In genomic region chr5:157362982-157363381, GRCh38 we compare ENCODE assay signal across 20 cellular contexts.
DNase-seq lines count a peak whose midpoint lies in the region; ATAC-seq lines count a peak whose summit lies in the region.
"Had no signal": no experiment of that assay in that cellular context is flagged by ENCODE, and none has a peak within 500 bp of the region (broad histone marks: within the 10 kb centered on the region; RNA-seq: fewer than 3 reads in every experiment).

No MANE protein-coding gene starts in this region.

- no peak for DNase-seq in stimulated activated naive CD8-positive, alpha-beta T cell treated with anti-CD3 and anti-CD28 coated beads, Interleukin-15, amount 100 ng/mL, for 72 hours
- no peak for DNase-seq in activated T-helper 2 cell treated with anti-CD3 and anti-CD28 coated beads, Interferon-gamma antibody, Interleukin-2, Interleukin-4, amounts not matched to agents 10 μg/mL and 5 μg/mL and 100 μg/mL, durations not matched to agents 14 hours and 24 hours and 36 hours (ENCODE audit: low spot score)
- DNase-seq in memory B cell (ENCODE audit: low spot score in 2 of 2) (no peak), inferior parietal cortex (ENCODE audit: extremely low spot score) (no peak)
- no peak for DNase-seq in NK-92 treated with Interleukin-12 subunit alpha and Interleukin-12 subunit beta, amount 100 ng/mL, for 24 hours (lab: John Stamatoyannopoulos, UW)
- DNase-seq: activated CD4-positive, alpha-beta T cell treated with anti-CD3 and anti-CD28 coated beads for 4 hours; activated T-cell treated with anti-CD3 and anti-CD28 coated beads for 4 hours; DMS53; foreskin fibroblast; GM23248; hypothalamus; kidney; NCI-H1436 treated with DMSO at 0.1 percent for 48 hours; OCI-M1; SHP77; stimulated activated CD4-positive, alpha-beta T cell treated with anti-CD3 and anti-CD28 coated beads, Interleukin-15, amount 100 ng/mL, for 24 hours; SW 1271 had no signal

- H3K4me1 Mint-ChIP-seq in stimulated activated naive CD8-positive, alpha-beta T cell treated with anti-CD3 and anti-CD28 coated beads, Interleukin-15, Interleukin-2, amounts not matched to agents 100 ng/mL and 50 ng/mL, for 24 hours (ENCODE audit: low read depth), result peaks cover 8% of the 10 kb centered on the region
- peaks cover 11% of the 10 kb centered on the region for H3K4me1 Mint-ChIP-seq in stimulated activated naive CD8-positive, alpha-beta T cell treated with anti-CD3 and anti-CD28 coated beads, Interleukin-15, amount 100 ng/mL, for 72 hours
- no peaks in the 10 kb centered on the region for H3K4me1 Mint-ChIP-seq in activated T-helper 2 cell treated with anti-CD3 and anti-CD28 coated beads, Interferon-gamma antibody, Interleukin-2, Interleukin-4, amounts not matched to agents 10 μg/mL and 5 μg/mL and 100 μg/mL, durations not matched to agents 14 hours and 24 hours and 36 hours (ENCODE audit: low read depth)
- H3K4me1 Mint-ChIP-seq in memory B cell, result peaks cover 2% of the 10 kb centered on the region

- intact Hi-C loops in activated T-helper 2 cell treated with anti-CD3 and anti-CD28 coated beads, Interferon-gamma antibody, Interleukin-2, Interleukin-4, amounts not matched to agents 10 μg/mL and 5 μg/mL and 100 μg/mL, durations not matched to agents 14 hours and 24 hours and 36 hours (cut with micrococcal nuclease), result no loop called here

- ATAC-seq in stimulated activated naive CD8-positive, alpha-beta T cell treated with anti-CD3 and anti-CD28 coated beads, Interleukin-15, amount 100 ng/mL, for 72 hours, result no peak
- ATAC-seq in memory B cell (ENCODE audit: low read depth) (no peak), HG03097 (IDR thresholded peaks at IDR 0.05; ENCODE audit: low FRiP score, unreplicated experiment) (no peak)
- ATAC-seq: GM12878 had no signal

- H3K27ac Mint-ChIP-seq in stimulated activated naive CD8-positive, alpha-beta T cell treated with anti-CD3 and anti-CD28 coated beads, Interleukin-15, Interleukin-2, amounts not matched to agents 100 ng/mL and 50 ng/mL, for 24 hours, result peak overlapping the region; percentile 77
- H3K27ac Mint-ChIP-seq in stimulated activated naive CD8-positive, alpha-beta T cell treated with anti-CD3 and anti-CD28 coated beads, Interleukin-15, amount 100 ng/mL, for 72 hours, result peak overlapping the region in 1 of 2 donors; percentile 79
- peak overlapping the region; percentile 10 for H3K27ac Mint-ChIP-seq in activated T-helper 2 cell treated with anti-CD3 and anti-CD28 coated beads, Interferon-gamma antibody, Interleukin-2, Interleukin-4, amounts not matched to agents 10 μg/mL and 5 μg/mL and 100 μg/mL, durations not matched to agents 14 hours and 24 hours and 36 hours
- H3K27ac Mint-ChIP-seq in memory B cell, result peak overlapping the region; percentile 66

- no peaks in the 10 kb centered on the region for H3K9me3 Mint-ChIP-seq in stimulated activated naive CD8-positive, alpha-beta T cell treated with anti-CD3 and anti-CD28 coated beads, Interleukin-15, Interleukin-2, amounts not matched to agents 100 ng/mL and 50 ng/mL, for 24 hours
- no peaks in the 10 kb centered on the region for H3K9me3 Mint-ChIP-seq in stimulated activated naive CD8-positive, alpha-beta T cell treated with anti-CD3 and anti-CD28 coated beads, Interleukin-15, amount 100 ng/mL, for 72 hours
- H3K9me3 Mint-ChIP-seq in activated T-helper 2 cell treated with anti-CD3 and anti-CD28 coated beads, Interferon-gamma antibody, Interleukin-2, Interleukin-4, amounts not matched to agents 10 μg/mL and 5 μg/mL and 100 μg/mL, durations not matched to agents 14 hours and 24 hours and 36 hours, result no peaks in the 10 kb centered on the region
- no peaks in the 10 kb centered on the region for H3K9me3 Mint-ChIP-seq in memory B cell

- H3K36me3 Mint-ChIP-seq in stimulated activated naive CD8-positive, alpha-beta T cell treated with anti-CD3 and anti-CD28 coated beads, Interleukin-15, Interleukin-2, amounts not matched to agents 100 ng/mL and 50 ng/mL, for 24 hours (ENCODE audit: low read depth), result peaks cover 81% of the 10 kb centered on the region
- peaks cover 87% of the 10 kb centered on the region for H3K36me3 Mint-ChIP-seq in activated T-helper 2 cell treated with anti-CD3 and anti-CD28 coated beads, Interferon-gamma antibody, Interleukin-2, Interleukin-4, amounts not matched to agents 10 μg/mL and 5 μg/mL and 100 μg/mL, durations not matched to agents 14 hours and 24 hours and 36 hours (ENCODE audit: low read depth)
- peaks cover 50% of the 10 kb centered on the region for H3K36me3 Mint-ChIP-seq in memory B cell

- no peaks in the 10 kb centered on the region for H3K27me3 Mint-ChIP-seq in stimulated activated naive CD8-positive, alpha-beta T cell treated with anti-CD3 and anti-CD28 coated beads, Interleukin-15, Interleukin-2, amounts not matched to agents 100 ng/mL and 50 ng/mL, for 24 hours
- H3K27me3 Mint-ChIP-seq in stimulated activated naive CD8-positive, alpha-beta T cell treated with anti-CD3 and anti-CD28 coated beads, Interleukin-15, amount 100 ng/mL, for 72 hours, result no peaks in the 10 kb centered on the region
- H3K27me3 Mint-ChIP-seq in activated T-helper 2 cell treated with anti-CD3 and anti-CD28 coated beads, Interferon-gamma antibody, Interleukin-2, Interleukin-4, amounts not matched to agents 10 μg/mL and 5 μg/mL and 100 μg/mL, durations not matched to agents 14 hours and 24 hours and 36 hours (ENCODE audit: low read depth), result no peaks in the 10 kb centered on the region
- no peaks in the 10 kb centered on the region for H3K27me3 Mint-ChIP-seq in memory B cell

- no peak overlapping the region for H3K4me3 Mint-ChIP-seq in stimulated activated naive CD8-positive, alpha-beta T cell treated with anti-CD3 and anti-CD28 coated beads, Interleukin-15, Interleukin-2, amounts not matched to agents 100 ng/mL and 50 ng/mL, for 24 hours
- H3K4me3 Mint-ChIP-seq in stimulated activated naive CD8-positive, alpha-beta T cell treated with anti-CD3 and anti-CD28 coated beads, Interleukin-15, amount 100 ng/mL, for 72 hours, result no peak overlapping the region
- no peak overlapping the region for H3K4me3 Mint-ChIP-seq in activated T-helper 2 cell treated with anti-CD3 and anti-CD28 coated beads, Interferon-gamma antibody, Interleukin-2, Interleukin-4, amounts not matched to agents 10 μg/mL and 5 μg/mL and 100 μg/mL, durations not matched to agents 14 hours and 24 hours and 36 hours (ENCODE audit: low read depth)
- H3K4me3 Mint-ChIP-seq in memory B cell, result no peak overlapping the region
